In genomic region chr3:51173518-51174271, GRCh38 we compare ENCODE assay signal across 8 cellular contexts.
"Had no signal": no experiment of that assay in that cellular context is flagged by ENCODE, and none has a peak within 500 bp of the region (broad histone marks: within the 10 kb centered on the region; RNA-seq: fewer than 3 reads in every experiment).

No MANE protein-coding gene starts in this region.

- H3K4me3 ChIP-seq: GM23248, HAP-1 had no signal

- H3K4me1 ChIP-seq: HAP-1 had no signal

- FAIRE-seq: HTR-8/SVneo had no signal

- H3K9ac ChIP-seq: GM23248 had no signal

- H3K27ac ChIP-seq: GM23248 had no signal

- H2AFZ ChIP-seq: GM23248 had no signal

- ATAC-seq: HCT116 had no signal

- DNase-seq: GM23248, GOT3, H7, KG1 had no signal

- H3K27ac Mint-ChIP-seq: IgD-negative memory B cell had no signal

- H3K36me3 ChIP-seq: HAP-1 had no signal

- H3K4me3 Mint-ChIP-seq: IgD-negative memory B cell had no signal
